ENCODE assay signal across 8 cellular contexts in genomic region chr2:170770008-170770303, GRCh38. TPM values are rescaled to one million over a fixed set of nuclear protein-coding genes. Genes with fewer than 3 reads are reported as not detected.
DNase-seq lines count a peak whose midpoint lies in the region; ATAC-seq, FAIRE-seq and TF ChIP-seq lines count a peak whose summit lies in the region.

No MANE protein-coding gene starts in this region.

- H4K20me1 ChIP-seq in GM12878 (ENCODE audit: control insufficient read depth, insufficient read depth) = no peaks in the 10 kb centered on the region

- H3K4me3 ChIP-seq in GM06990 (replicated peaks; ENCODE audit: low read depth, low read length) (peak overlapping the region; percentile 75), GM12878 (peak overlapping the region; percentile 97)

- in situ Hi-C loops in GM12878 (cut with MboI) = no loop called here

- TF ChIP-seq CTCF in GM06990 (IDR thresholded peaks at IDR 0.05; ENCODE audit: insufficient read depth, low read length, poor library complexity, severe bottlenecking) (no peak), GM12878 (IDR thresholded peaks at IDR 0.05 in 2 of 3, conservative IDR thresholded peaks at IDR 0.05 in 1 of 3; ENCODE audit: control insufficient read depth in 2 of 3, extremely low read depth in 1 of 3, insufficient read depth in 1 of 3, low read depth in 3 of 3, low read length in 3 of 3) (no peak)

- 0 out of 2 replicates have a peak, but pooled peaks cover 1% of the 10 kb centered on the region for H3K4me1 ChIP-seq in GM12878 (ENCODE audit: control insufficient read depth, insufficient read depth, low read length)

- H3K36me3 ChIP-seq in GM06990 (ENCODE audit: control insufficient read depth, insufficient read depth, low read length) (no peaks in the 10 kb centered on the region), GM12878 (ENCODE audit: control insufficient read depth in 2 of 2, insufficient read depth in 2 of 2, low read length in 1 of 2) (no peaks in the 10 kb centered on the region)

- TF ChIP-seq EP300 in GM12878 (IDR thresholded peaks at IDR 0.05; ENCODE audit: borderline replicate concordance in 1 of 2, control insufficient read depth in 1 of 2, low read depth in 2 of 2, low read length in 2 of 2) = no peak

- ATAC-seq in GM12878 (no peak), left colon (no peak), sciatic nerve (no peak)

- intact Hi-C loops in GM12878 (cut with micrococcal nuclease; ENCODE audit: unreplicated experiment) = no loop called here
- intact Hi-C loops in left colon (cut with DNase I, micrococcal nuclease) = no loop called here
- intact Hi-C loops in sciatic nerve (cut with DNase I) = no loop called here

- no peak for TF ChIP-seq POLR2A in GM12878 (IDR thresholded peaks at IDR 0.05; ENCODE audit: low read depth, low read length)

- H3K27ac ChIP-seq in GM12878 (ENCODE audit: control insufficient read depth, insufficient read depth) = no peak overlapping the region

- POLR2A ChIA-PET in GM12878 (lab: Charles Lee) = interaction anchor here (1.3 to 1.6 kb wide), 2 partner anchors 90 to 245 kb away, joined by 3 to 4 read pairs; no protein-coding TSS in a partner anchor

- RAD21 ChIA-PET in GM12878 (lab: Charles Lee; ENCODE audit: unreplicated experiment) = interaction anchor here (1.0 to 3.8 kb wide), 4 partner anchors 46 to 361 kb away, joined by 3 to 14 read pairs (median 8); partner anchors contain the start of gene GAD1

- no TSS peak for BruUV-seq in GM12878 (replicated peaks; lab: Mats Ljungman, UMichigan)

- H3K4me2 ChIP-seq in GM12878 (ENCODE audit: control insufficient read depth, insufficient read depth) = peak overlapping the region; percentile 94

- peak; percentile 7 for FAIRE-seq in GM12878 (lab: Jason Lieb, UNC)

- no peaks in the 10 kb centered on the region for H3K79me2 ChIP-seq in GM12878 (ENCODE audit: control insufficient read depth, insufficient read depth, low read length)

- H3K9me3 ChIP-seq in GM12878 (replicated peaks; ENCODE audit: control insufficient read depth, insufficient read depth, low read length) = no peaks in the 10 kb centered on the region

- SMC1A ChIA-PET in GM12878 (lab: Charles Lee; ENCODE audit: uncharacterized antibody, unreplicated experiment) = interaction anchor here (0.7 to 2.6 kb wide), 10 partner anchors 34 to 446 kb away, joined by 3 to 13 read pairs (median 3); no protein-coding TSS in a partner anchor

- no peak for DNase-seq in GM06990 (ENCODE audit: extremely low read depth, insufficient read length)
- DNase-seq in NCI-H1105 treated with DMSO at 0.1 percent for 48 hours (lab: John Stamatoyannopoulos, UW) = peak; percentile 77
- no peak for DNase-seq in GM12878 (ENCODE audit: low read depth, low spot score)
- DNase-seq in medulla oblongata (ENCODE audit: extremely low spot score) = peak; percentile 36
- no peak for DNase-seq in left colon
- no peak for DNase-seq in SIG-M5 treated with dmso at 0.1 percent for 504 hours (lab: John Stamatoyannopoulos, UW; ENCODE audit: unreplicated experiment)
- no peak for DNase-seq in AG20443 (ENCODE audit: low spot score)
- no peak for DNase-seq in sciatic nerve (ENCODE audit: low spot score)

- no peak for TF ChIP-seq RAD21 in GM12878 (IDR thresholded peaks at IDR 0.05; ENCODE audit: insufficient read depth, low read depth, low read length)

- H3K27me3 ChIP-seq in GM06990 (replicated peaks; ENCODE audit: control insufficient read depth, insufficient read depth, low read length) = peaks cover 4% of the 10 kb centered on the region
- peaks cover 0 to 13% of the 10 kb centered on the region in 2 experiments; a peak in 3 of 4 replicates for H3K27me3 ChIP-seq in GM12878 (replicated peaks in 1 of 2; ENCODE audit: control insufficient read depth in 2 of 2, insufficient read depth in 2 of 2, low read length in 1 of 2)

- 10% methylated on average over 6 of the region's 6 CpGs for WGBS in GM12878 (ENCODE audit: insufficient coverage, insufficient replicate concordance, low lambda C conversion rate, missing lambda C conversion rate)

- peak overlapping the region; percentile 67; the same call in 1 of the 2 replicates for H3K9ac ChIP-seq in GM12878 (ENCODE audit: control insufficient read depth, insufficient read depth, low read length)

- H2AFZ ChIP-seq in GM12878 (ENCODE audit: control insufficient read depth, low read depth, low read length) = peak overlapping the region; percentile 94

- CTCF ChIA-PET in GM12878 (lab: Yijun Ruan, JAX) = interaction anchor here (1.0 to 1.8 kb wide), 13 partner anchors 9 to 446 kb away, joined by 3 to 10 read pairs (median 4); no protein-coding TSS in a partner anchor

TF ChIP-seq in GM12878, 131 proteins besides CTCF, POLR2A, EP300 and RAD21 (continues in another document):
- TF ChIP-seq, protein P1, sequence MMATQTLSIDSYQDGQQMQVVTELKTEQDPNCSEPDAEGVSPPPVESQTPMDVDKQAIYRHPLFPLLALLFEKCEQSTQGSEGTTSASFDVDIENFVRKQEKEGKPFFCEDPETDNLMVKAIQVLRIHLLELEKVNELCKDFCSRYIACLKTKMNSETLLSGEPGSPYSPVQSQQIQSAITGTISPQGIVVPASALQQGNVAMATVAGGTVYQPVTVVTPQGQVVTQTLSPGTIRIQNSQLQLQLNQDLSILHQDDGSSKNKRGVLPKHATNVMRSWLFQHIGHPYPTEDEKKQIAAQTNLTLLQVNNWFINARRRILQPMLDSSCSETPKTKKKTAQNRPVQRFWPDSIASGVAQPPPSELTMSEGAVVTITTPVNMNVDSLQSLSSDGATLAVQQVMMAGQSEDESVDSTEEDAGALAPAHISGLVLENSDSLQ (IDR thresholded peaks at IDR 0.05) = peak; percentile 87

RNA-seq across cellular contexts. Expression of gene ERICH2, which starts 0.2 kb away (rescaled TPM):
- total RNA-seq in GM12878 (2013; cell fraction: nucleolus; rRNA removed) = not detected in 2 replicates
- total RNA-seq in GM12878 (2014; rRNA removed) = not detected in 2 replicates
- not detected in 2 replicates for total RNA-seq in GM12878 (2014; rRNA removed; fragmentation: Illumina TruSeq; extraction: Trizol)
- not detected in 2 replicates for total RNA-seq in GM12878 (2021)
- polyA plus RNA-seq in GM12878 (2011; ENCODE audit: low read depth) = not detected
- polyA plus RNA-seq in GM12878 (2011; rRNA removed) = 0.33 TPM in 1 of 2 replicates, not detected in the other
- polyA plus RNA-seq in GM12878 (2011; cell fraction: cytosol; rRNA removed) = not detected in 2 replicates
- polyA plus RNA-seq in GM12878 (2011; cell fraction: nucleus; rRNA removed) = not detected in 2 replicates
- polyA plus RNA-seq in GM12878 (2012) = not detected in 2 replicates
- not detected in 2 replicates for polyA plus RNA-seq in GM12878 (2014; fragmentation: Illumina TruSeq; extraction: Trizol)
- not detected for polyA plus RNA-seq in GM12878 (2014; fragmentation: Nextera tagmentation; extraction: Ambion mirVana)
- polyA plus RNA-seq in GM12878 (2014; rRNA removed) = not detected in 2 replicates
- polyA plus RNA-seq in GM12878 (2016; fragmentation: Nextera tagmentation; extraction: Ambion mirVana) = not detected
- not detected in 2 replicates for polyA minus RNA-seq in GM12878 (2011; rRNA and poly(A)+ RNA removed)
- polyA minus RNA-seq in GM12878 (2011; cell fraction: cytosol; rRNA and poly(A)+ RNA removed) = not detected in 2 replicates
- not detected in 2 replicates for polyA minus RNA-seq in GM12878 (2011; cell fraction: nucleus; rRNA and poly(A)+ RNA removed)
- total RNA-seq in left colon = not detected
- 0.85 TPM for total RNA-seq in sciatic nerve

RNA-seq across cellular contexts. Expression of gene GAD1, which starts 46.7 kb away (rescaled TPM):
- total RNA-seq in GM12878 (2013; cell fraction: nucleolus; rRNA removed) = 13.6 and 16.1 TPM in 2 replicates
- total RNA-seq in GM12878 (2014; rRNA removed) (0.23 and 0.44 TPM in 2 replicates), GM12878 (2014; rRNA removed; fragmentation: Illumina TruSeq; extraction: Trizol) (0.04 and 0.18 TPM in 2 replicates), GM12878 (2021) (0.43 and 0.62 TPM in 2 replicates), left colon (under 1 TPM in 1 of 2 donors, not detected in 1; 0.31 TPM), sciatic nerve (0.36 TPM)
- polyA plus RNA-seq in GM12878 (2011; ENCODE audit: low read depth) = 0.75 TPM
- polyA plus RNA-seq in GM12878 (2011; rRNA removed) (2.8 and 3.4 TPM in 2 replicates), GM12878 (2014; fragmentation: Illumina TruSeq; extraction: Trizol) (0.05 and 0.22 TPM in 2 replicates), GM12878 (2014; fragmentation: Nextera tagmentation; extraction: Ambion mirVana) (under 1 TPM; 0.06 to 0.07 TPM), GM12878 (2014; rRNA removed) (0.04 and 1.1 TPM in 2 replicates), GM12878 (2016; fragmentation: Nextera tagmentation; extraction: Ambion mirVana) (1 to 10 TPM in 1 of 2 experiments, under 1 TPM in 1; 0.78 to 1.1 TPM)
- polyA plus RNA-seq in GM12878 (2011; cell fraction: cytosol; rRNA removed) = 3.1 and 3.7 TPM in 2 replicates
- 10.4 and 10.9 TPM in 2 replicates for polyA plus RNA-seq in GM12878 (2011; cell fraction: nucleus; rRNA removed)
- polyA plus RNA-seq in GM12878 (2012) = 1.7 and 2.1 TPM in 2 replicates
- 1.7 and 3.1 TPM in 2 replicates for polyA minus RNA-seq in GM12878 (2011; rRNA and poly(A)+ RNA removed)
- polyA minus RNA-seq in GM12878 (2011; cell fraction: cytosol; rRNA and poly(A)+ RNA removed) = 1.2 and 1.9 TPM in 2 replicates
- 2.4 and 2.7 TPM in 2 replicates for polyA minus RNA-seq in GM12878 (2011; cell fraction: nucleus; rRNA and poly(A)+ RNA removed)

RNA-seq across cellular contexts. Expression of gene SP5, which starts 54.8 kb away (rescaled TPM):
- total RNA-seq in GM12878 (2013; cell fraction: nucleolus; rRNA removed) = not detected in 2 replicates
- total RNA-seq in GM12878 (2014; rRNA removed) = not detected in 2 replicates
- total RNA-seq in GM12878 (2014; rRNA removed; fragmentation: Illumina TruSeq; extraction: Trizol) = not detected in 2 replicates
- total RNA-seq in GM12878 (2021) = not detected in 2 replicates
- polyA plus RNA-seq in GM12878 (2011; ENCODE audit: low read depth) = not detected
- not detected in 2 replicates for polyA plus RNA-seq in GM12878 (2011; rRNA removed)
- polyA plus RNA-seq in GM12878 (2011; cell fraction: cytosol; rRNA removed) = not detected in 2 replicates
- not detected in 2 replicates for polyA plus RNA-seq in GM12878 (2011; cell fraction: nucleus; rRNA removed)
- polyA plus RNA-seq in GM12878 (2012) = not detected in 2 replicates
- polyA plus RNA-seq in GM12878 (2014; fragmentation: Illumina TruSeq; extraction: Trizol) = not detected in 2 replicates
- not detected for polyA plus RNA-seq in GM12878 (2014; fragmentation: Nextera tagmentation; extraction: Ambion mirVana)
- polyA plus RNA-seq in GM12878 (2014; rRNA removed) = not detected in 2 replicates
- polyA plus RNA-seq in GM12878 (2016; fragmentation: Nextera tagmentation; extraction: Ambion mirVana) = not detected
- not detected in 2 replicates for polyA minus RNA-seq in GM12878 (2011; rRNA and poly(A)+ RNA removed)
- not detected in 2 replicates for polyA minus RNA-seq in GM12878 (2011; cell fraction: cytosol; rRNA and poly(A)+ RNA removed)
- not detected in 2 replicates for polyA minus RNA-seq in GM12878 (2011; cell fraction: nucleus; rRNA and poly(A)+ RNA removed)
- total RNA-seq in left colon = 1 to 10 TPM; 1.3 to 1.7 TPM
- total RNA-seq in sciatic nerve = 2.4 TPM

Comparison
In these comparisons a context has a peak if more than half of its experiments do, and no peak if none do; other contexts are left out.
1. DNase-seq: peak in NCI-H1105 treated with DMSO at 0.1 percent for 48 hours (single experiment) and medulla oblongata (single experiment); none in GM06990 (single experiment), GM12878 (single experiment), left colon (0 of 2), SIG-M5 treated with dmso at 0.1 percent for 504 hours (single experiment), AG20443 (single experiment) and sciatic nerve (single experiment).